In the genomic region with DNA sequence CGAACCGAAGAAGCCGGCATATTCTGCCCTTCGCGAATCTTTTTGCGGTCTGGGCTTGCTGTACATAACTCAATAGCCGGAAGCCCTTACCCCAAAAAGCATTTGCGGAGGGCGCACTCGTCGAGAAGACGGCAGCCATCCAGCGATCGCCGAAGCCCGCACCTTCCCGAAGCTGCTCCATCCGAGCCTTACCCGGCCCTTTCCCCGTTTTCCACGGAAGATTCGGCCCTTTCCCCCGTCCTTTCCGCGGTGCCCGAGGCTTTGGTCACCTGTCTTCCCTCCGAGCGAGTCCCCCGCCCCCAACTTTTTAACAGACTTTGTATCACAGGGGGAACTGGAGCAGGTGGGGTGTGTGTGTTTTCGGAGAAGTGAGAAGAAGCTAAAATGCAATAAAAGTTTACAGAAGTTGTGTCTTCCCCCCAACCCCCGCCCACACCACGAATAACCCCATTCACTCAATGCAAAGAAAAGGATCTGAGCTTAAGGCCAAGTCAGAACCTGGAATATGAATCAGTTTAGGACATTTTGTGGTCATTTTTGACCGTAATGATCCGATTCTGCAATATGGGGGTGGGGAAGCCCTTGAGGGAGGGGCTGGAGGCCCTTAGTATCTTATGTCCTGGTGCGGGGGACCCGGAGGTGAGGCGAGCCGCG, we compare ENCODE assay signal across 9 cellular contexts.
DNase-seq lines count a peak whose midpoint lies in the region; ATAC-seq, FAIRE-seq and TF ChIP-seq lines count a peak whose summit lies in the region.
"Had no signal": no experiment of that assay in that cellular context is flagged by ENCODE, and none has a peak within 500 bp of the region (broad histone marks: within the 10 kb centered on the region; RNA-seq: fewer than 3 reads in every experiment).

No MANE protein-coding gene starts in this region.

- TF ChIP-seq CTCF in kidney (IDR thresholded peaks at IDR 0.05; ENCODE audit: borderline replicate concordance, extremely low read depth, insufficient read depth), result no peak
- TF ChIP-seq CTCF in suprapubic skin (IDR thresholded peaks at IDR 0.05), result no peak

- intact Hi-C loops in activated naive CD4-positive, alpha-beta T cell treated with anti-CD3 and anti-CD28 coated beads for 36 hours (cut with micrococcal nuclease), result no loop called here
- intact Hi-C loops in kidney (cut with DNase I), result no loop called here

- WGBS in suprapubic skin, result 3% methylated on average over 23 of the region's 39 CpGs

- no peak overlapping the region for H3K27ac Mint-ChIP-seq in activated naive CD4-positive, alpha-beta T cell treated with anti-CD3 and anti-CD28 coated beads for 36 hours
- no peak overlapping the region for H3K27ac Mint-ChIP-seq in activated naive CD8-positive, alpha-beta T cell treated with anti-CD3 and anti-CD28 coated beads, Interleukin-2, amount 50 U/mL, for 24 hours

- H3K9me3 ChIP-seq in kidney (ENCODE audit: control insufficient read depth in 1 of 2, low read length in 2 of 2) (no peaks in the 10 kb centered on the region), suprapubic skin (no peaks in the 10 kb centered on the region)
- H3K9me3 ChIP-seq: uterus had no signal

- peak overlapping the region; percentile 27 for H3K4me3 Mint-ChIP-seq in activated naive CD4-positive, alpha-beta T cell treated with anti-CD3 and anti-CD28 coated beads for 36 hours
- H3K4me3 Mint-ChIP-seq in activated naive CD8-positive, alpha-beta T cell treated with anti-CD3 and anti-CD28 coated beads, Interleukin-2, amount 50 U/mL, for 24 hours, result peak overlapping the region; percentile 29

- TF ChIP-seq EP300 in suprapubic skin (IDR thresholded peaks at IDR 0.05), result no peak

- DNase-seq in activated naive CD4-positive, alpha-beta T cell treated with anti-CD3 and anti-CD28 coated beads for 36 hours, result no peak
- no peak for DNase-seq in activated naive CD4-positive, alpha-beta T cell treated with anti-CD3 and anti-CD28 coated beads, Interleukin-2, amount 50 U/mL, for 16 hours
- no peak for DNase-seq in activated naive CD8-positive, alpha-beta T cell treated with anti-CD3 and anti-CD28 coated beads, Interleukin-2, amount 50 U/mL, for 24 hours
- peak; percentile 64 for DNase-seq in kidney
- no peak for DNase-seq in suprapubic skin (ENCODE audit: low spot score in 2 of 2)
- no peak for DNase-seq in AG08395 (ENCODE audit: low spot score)
- DNase-seq in NCI-H226, result no peak
- DNase-seq in HCEC 1CT, result no peak
- DNase-seq: uterus had no signal

- H3K36me3 ChIP-seq in kidney (ENCODE audit: control insufficient read depth in 1 of 2, insufficient read depth in 2 of 2, low read length in 2 of 2) (no peaks in the 10 kb centered on the region), suprapubic skin (no peaks in the 10 kb centered on the region)
- H3K36me3 ChIP-seq: uterus had no signal

- CTCF ChIA-PET in activated naive CD4-positive, alpha-beta T cell treated with anti-CD3 and anti-CD28 coated beads for 36 hours (lab: Charles Lee), result interaction anchor here (0.9 kb wide), 1 partner anchor 15 kb away, joined by 4 read pairs; no protein-coding TSS in a partner anchor

- no peaks in the 10 kb centered on the region for H3K9me3 Mint-ChIP-seq in activated naive CD4-positive, alpha-beta T cell treated with anti-CD3 and anti-CD28 coated beads for 36 hours
- no peaks in the 10 kb centered on the region for H3K9me3 Mint-ChIP-seq in activated naive CD8-positive, alpha-beta T cell treated with anti-CD3 and anti-CD28 coated beads, Interleukin-2, amount 50 U/mL, for 24 hours

- H3K9ac ChIP-seq in kidney (ENCODE audit: low read length in 2 of 2), result no peak overlapping the region

- no peak for ATAC-seq in activated naive CD8-positive, alpha-beta T cell treated with anti-CD3 and anti-CD28 coated beads, Interleukin-2, amount 50 U/mL, for 24 hours

- FAIRE-seq in kidney (lab: Jason Lieb, UNC), result no peak

- peaks cover 41% of the 10 kb centered on the region for H3K4me1 Mint-ChIP-seq in activated naive CD4-positive, alpha-beta T cell treated with anti-CD3 and anti-CD28 coated beads for 36 hours (ENCODE audit: low read depth)
- H3K4me1 Mint-ChIP-seq in activated naive CD8-positive, alpha-beta T cell treated with anti-CD3 and anti-CD28 coated beads, Interleukin-2, amount 50 U/mL, for 24 hours, result peaks cover 33% of the 10 kb centered on the region

- H3K4me3 ChIP-seq in kidney (ENCODE audit: low read length in 2 of 2) (no peak overlapping the region), suprapubic skin (peak overlapping the region; percentile 29)
- H3K4me3 ChIP-seq: uterus had no signal

- H3K4me1 ChIP-seq in kidney (ENCODE audit: control insufficient read depth in 1 of 2, insufficient read depth in 1 of 2, low read depth in 1 of 2, low read length in 2 of 2) (peaks cover 0 to 8% of the 10 kb centered on the region in 2 donors), suprapubic skin (peaks cover 41% of the 10 kb centered on the region)

- no peak overlapping the region for H3K27ac ChIP-seq in kidney (ENCODE audit: low read depth in 2 of 2, low read length in 2 of 2)
- no peak overlapping the region for H3K27ac ChIP-seq in suprapubic skin
- H3K27ac ChIP-seq: uterus had no signal

- H3K36me3 Mint-ChIP-seq in activated naive CD4-positive, alpha-beta T cell treated with anti-CD3 and anti-CD28 coated beads for 36 hours (ENCODE audit: low read depth), result no peaks in the 10 kb centered on the region
- no peaks in the 10 kb centered on the region for H3K36me3 Mint-ChIP-seq in activated naive CD8-positive, alpha-beta T cell treated with anti-CD3 and anti-CD28 coated beads, Interleukin-2, amount 50 U/mL, for 24 hours (ENCODE audit: low read depth)

- TF ChIP-seq POLR2A in suprapubic skin (IDR thresholded peaks at IDR 0.05), result no peak

- H3K27me3 ChIP-seq in suprapubic skin, result peaks cover 88% of the 10 kb centered on the region

- peaks cover 90% of the 10 kb centered on the region for H3K27me3 Mint-ChIP-seq in activated naive CD4-positive, alpha-beta T cell treated with anti-CD3 and anti-CD28 coated beads for 36 hours (ENCODE audit: low read depth)
- H3K27me3 Mint-ChIP-seq in activated naive CD8-positive, alpha-beta T cell treated with anti-CD3 and anti-CD28 coated beads, Interleukin-2, amount 50 U/mL, for 24 hours, result peaks cover 86% of the 10 kb centered on the region
